ENCODE assay signal across 2 cellular contexts in the genomic region with DNA sequence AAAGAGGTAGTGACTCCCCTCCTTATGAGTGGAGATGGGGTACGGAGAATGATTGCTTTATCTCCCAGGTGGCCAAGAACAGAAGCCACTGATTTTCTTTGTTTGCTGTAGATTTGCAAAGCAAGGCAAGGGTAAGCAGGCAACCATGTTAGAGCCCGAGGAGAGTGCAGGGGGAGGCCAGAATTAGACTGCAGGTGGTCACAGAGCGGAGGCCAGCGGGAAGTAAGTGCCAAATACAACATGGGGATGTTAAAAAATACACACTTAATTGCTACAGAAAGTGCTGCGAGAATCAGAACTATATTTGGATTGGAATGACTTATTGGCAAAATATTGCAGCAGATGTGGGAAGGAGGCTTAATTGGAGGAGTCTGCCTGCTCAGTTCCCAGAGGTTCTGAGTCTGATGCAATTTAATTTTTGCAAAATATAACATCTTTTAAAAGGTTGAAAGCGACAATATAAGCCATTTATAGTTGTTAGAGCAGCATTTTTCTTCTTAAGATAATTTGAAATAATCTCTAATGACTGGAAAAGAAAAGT.
TF ChIP-seq lines count a peak whose summit lies in the region.

No MANE protein-coding gene starts in this region.

TF ChIP-seq in H1, 55 proteins besides CTCF, POLR2A, EP300 and RAD21:
- TF ChIP-seq SP1 (IDR thresholded peaks at IDR 0.05; ENCODE audit: low read depth, low read length), result no peak
- TF ChIP-seq RBBP5 (IDR thresholded peaks at IDR 0.05; ENCODE audit: borderline replicate concordance, low read depth, low read length), result no peak
- TF ChIP-seq BRCA1 (IDR thresholded peaks at IDR 0.05; ENCODE audit: low read depth, low read length), result no peak
- TF ChIP-seq CHD2 (IDR thresholded peaks at IDR 0.05; ENCODE audit: low read length), result no peak
- no peak for TF ChIP-seq CREB1 (IDR thresholded peaks at IDR 0.05)
- no peak for TF ChIP-seq KDM5A (IDR thresholded peaks at IDR 0.05; ENCODE audit: low read length)
- TF ChIP-seq SAP30 (IDR thresholded peaks at IDR 0.05; ENCODE audit: insufficient read depth, insufficient replicate concordance, low read length), result no peak
- no peak for TF ChIP-seq CBX8 (IDR thresholded peaks at IDR 0.05; ENCODE audit: borderline replicate concordance, low read depth, low read length)
- no peak for TF ChIP-seq BCL11A (IDR thresholded peaks at IDR 0.05; ENCODE audit: low read depth in 2 of 2, low read length in 2 of 2)
- no peak for TF ChIP-seq TCF12 (IDR thresholded peaks at IDR 0.05; ENCODE audit: low read depth, low read length)
- no peak for TF ChIP-seq YY1 (IDR thresholded peaks at IDR 0.05; ENCODE audit: low read depth, low read length)
- no peak for TF ChIP-seq SP2 (IDR thresholded peaks at IDR 0.05; ENCODE audit: low read length)
- TF ChIP-seq GTF2F1 (IDR thresholded peaks at IDR 0.05; ENCODE audit: borderline replicate concordance, low read depth, low read length), result no peak

TF ChIP-seq in WTC11, 78 proteins besides CTCF, POLR2A, EP300 and RAD21:
- no peak for TF ChIP-seq CBFB (CRISPR knock-in tag; IDR thresholded peaks at IDR 0.05; ENCODE audit: low read depth)
- TF ChIP-seq, protein P1, sequence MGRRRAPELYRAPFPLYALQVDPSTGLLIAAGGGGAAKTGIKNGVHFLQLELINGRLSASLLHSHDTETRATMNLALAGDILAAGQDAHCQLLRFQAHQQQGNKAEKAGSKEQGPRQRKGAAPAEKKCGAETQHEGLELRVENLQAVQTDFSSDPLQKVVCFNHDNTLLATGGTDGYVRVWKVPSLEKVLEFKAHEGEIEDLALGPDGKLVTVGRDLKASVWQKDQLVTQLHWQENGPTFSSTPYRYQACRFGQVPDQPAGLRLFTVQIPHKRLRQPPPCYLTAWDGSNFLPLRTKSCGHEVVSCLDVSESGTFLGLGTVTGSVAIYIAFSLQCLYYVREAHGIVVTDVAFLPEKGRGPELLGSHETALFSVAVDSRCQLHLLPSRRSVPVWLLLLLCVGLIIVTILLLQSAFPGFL (CRISPR knock-in tag; IDR thresholded peaks at IDR 0.05; ENCODE audit: borderline replicate concordance), result no peak
- no peak for TF ChIP-seq SP1 (CRISPR knock-in tag; conservative IDR thresholded peaks at IDR 0.05)
- TF ChIP-seq TP53 (CRISPR knock-in tag; IDR thresholded peaks at IDR 0.05), result no peak
- TF ChIP-seq, protein P2, sequence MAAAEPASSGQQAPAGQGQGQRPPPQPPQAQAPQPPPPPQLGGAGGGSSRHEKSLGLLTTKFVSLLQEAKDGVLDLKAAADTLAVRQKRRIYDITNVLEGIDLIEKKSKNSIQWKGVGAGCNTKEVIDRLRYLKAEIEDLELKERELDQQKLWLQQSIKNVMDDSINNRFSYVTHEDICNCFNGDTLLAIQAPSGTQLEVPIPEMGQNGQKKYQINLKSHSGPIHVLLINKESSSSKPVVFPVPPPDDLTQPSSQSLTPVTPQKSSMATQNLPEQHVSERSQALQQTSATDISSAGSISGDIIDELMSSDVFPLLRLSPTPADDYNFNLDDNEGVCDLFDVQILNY (CRISPR knock-in tag; IDR thresholded peaks at IDR 0.05), result no peak
- no peak for TF ChIP-seq ZNF232 (CRISPR knock-in tag; IDR thresholded peaks at IDR 0.05)
- no peak for TF ChIP-seq HMGA2 (CRISPR knock-in tag; IDR thresholded peaks at IDR 0.05)
- TF ChIP-seq NR2C2 (CRISPR knock-in tag; IDR thresholded peaks at IDR 0.05), result no peak
- TF ChIP-seq, protein P3, sequence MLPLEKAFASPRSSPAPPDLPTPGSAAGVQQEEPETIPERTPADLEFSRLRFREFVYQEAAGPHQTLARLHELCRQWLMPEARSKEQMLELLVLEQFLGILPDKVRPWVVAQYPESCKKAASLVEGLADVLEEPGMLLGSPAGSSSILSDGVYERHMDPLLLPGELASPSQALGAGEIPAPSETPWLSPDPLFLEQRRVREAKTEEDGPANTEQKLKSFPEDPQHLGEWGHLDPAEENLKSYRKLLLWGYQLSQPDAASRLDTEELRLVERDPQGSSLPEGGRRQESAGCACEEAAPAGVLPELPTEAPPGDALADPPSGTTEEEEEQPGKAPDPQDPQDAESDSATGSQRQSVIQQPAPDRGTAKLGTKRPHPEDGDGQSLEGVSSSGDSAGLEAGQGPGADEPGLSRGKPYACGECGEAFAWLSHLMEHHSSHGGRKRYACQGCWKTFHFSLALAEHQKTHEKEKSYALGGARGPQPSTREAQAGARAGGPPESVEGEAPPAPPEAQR (CRISPR knock-in tag; IDR thresholded peaks at IDR 0.05), result no peak
- TF ChIP-seq, protein P4, sequence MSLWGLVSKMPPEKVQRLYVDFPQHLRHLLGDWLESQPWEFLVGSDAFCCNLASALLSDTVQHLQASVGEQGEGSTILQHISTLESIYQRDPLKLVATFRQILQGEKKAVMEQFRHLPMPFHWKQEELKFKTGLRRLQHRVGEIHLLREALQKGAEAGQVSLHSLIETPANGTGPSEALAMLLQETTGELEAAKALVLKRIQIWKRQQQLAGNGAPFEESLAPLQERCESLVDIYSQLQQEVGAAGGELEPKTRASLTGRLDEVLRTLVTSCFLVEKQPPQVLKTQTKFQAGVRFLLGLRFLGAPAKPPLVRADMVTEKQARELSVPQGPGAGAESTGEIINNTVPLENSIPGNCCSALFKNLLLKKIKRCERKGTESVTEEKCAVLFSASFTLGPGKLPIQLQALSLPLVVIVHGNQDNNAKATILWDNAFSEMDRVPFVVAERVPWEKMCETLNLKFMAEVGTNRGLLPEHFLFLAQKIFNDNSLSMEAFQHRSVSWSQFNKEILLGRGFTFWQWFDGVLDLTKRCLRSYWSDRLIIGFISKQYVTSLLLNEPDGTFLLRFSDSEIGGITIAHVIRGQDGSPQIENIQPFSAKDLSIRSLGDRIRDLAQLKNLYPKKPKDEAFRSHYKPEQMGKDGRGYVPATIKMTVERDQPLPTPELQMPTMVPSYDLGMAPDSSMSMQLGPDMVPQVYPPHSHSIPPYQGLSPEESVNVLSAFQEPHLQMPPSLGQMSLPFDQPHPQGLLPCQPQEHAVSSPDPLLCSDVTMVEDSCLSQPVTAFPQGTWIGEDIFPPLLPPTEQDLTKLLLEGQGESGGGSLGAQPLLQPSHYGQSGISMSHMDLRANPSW (CRISPR knock-in tag; conservative IDR thresholded peaks at IDR 0.05; ENCODE audit: low read depth), result no peak
- TF ChIP-seq ESRRA (CRISPR knock-in tag; IDR thresholded peaks at IDR 0.05; ENCODE audit: borderline replicate concordance), result no peak
- TF ChIP-seq, protein P5, sequence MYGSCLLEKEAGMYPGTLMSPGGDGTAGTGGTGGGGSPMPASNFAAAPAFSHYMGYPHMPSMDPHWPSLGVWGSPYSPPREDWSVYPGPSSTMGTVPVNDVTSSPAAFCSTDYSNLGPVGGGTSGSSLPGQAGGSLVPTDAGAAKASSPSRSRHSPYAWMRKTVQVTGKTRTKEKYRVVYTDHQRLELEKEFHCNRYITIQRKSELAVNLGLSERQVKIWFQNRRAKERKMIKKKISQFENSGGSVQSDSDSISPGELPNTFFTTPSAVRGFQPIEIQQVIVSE (CRISPR knock-in tag; IDR thresholded peaks at IDR 0.05; ENCODE audit: borderline replicate concordance), result no peak
- TF ChIP-seq, protein P6, sequence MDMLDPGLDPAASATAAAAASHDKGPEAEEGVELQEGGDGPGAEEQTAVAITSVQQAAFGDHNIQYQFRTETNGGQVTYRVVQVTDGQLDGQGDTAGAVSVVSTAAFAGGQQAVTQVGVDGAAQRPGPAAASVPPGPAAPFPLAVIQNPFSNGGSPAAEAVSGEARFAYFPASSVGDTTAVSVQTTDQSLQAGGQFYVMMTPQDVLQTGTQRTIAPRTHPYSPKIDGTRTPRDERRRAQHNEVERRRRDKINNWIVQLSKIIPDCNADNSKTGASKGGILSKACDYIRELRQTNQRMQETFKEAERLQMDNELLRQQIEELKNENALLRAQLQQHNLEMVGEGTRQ (CRISPR knock-in tag; IDR thresholded peaks at IDR 0.05), result no peak
- no peak for TF ChIP-seq GRHL2 (CRISPR knock-in tag; IDR thresholded peaks at IDR 0.05; ENCODE audit: insufficient replicate concordance, severe bottlenecking)
- TF ChIP-seq, protein P7, sequence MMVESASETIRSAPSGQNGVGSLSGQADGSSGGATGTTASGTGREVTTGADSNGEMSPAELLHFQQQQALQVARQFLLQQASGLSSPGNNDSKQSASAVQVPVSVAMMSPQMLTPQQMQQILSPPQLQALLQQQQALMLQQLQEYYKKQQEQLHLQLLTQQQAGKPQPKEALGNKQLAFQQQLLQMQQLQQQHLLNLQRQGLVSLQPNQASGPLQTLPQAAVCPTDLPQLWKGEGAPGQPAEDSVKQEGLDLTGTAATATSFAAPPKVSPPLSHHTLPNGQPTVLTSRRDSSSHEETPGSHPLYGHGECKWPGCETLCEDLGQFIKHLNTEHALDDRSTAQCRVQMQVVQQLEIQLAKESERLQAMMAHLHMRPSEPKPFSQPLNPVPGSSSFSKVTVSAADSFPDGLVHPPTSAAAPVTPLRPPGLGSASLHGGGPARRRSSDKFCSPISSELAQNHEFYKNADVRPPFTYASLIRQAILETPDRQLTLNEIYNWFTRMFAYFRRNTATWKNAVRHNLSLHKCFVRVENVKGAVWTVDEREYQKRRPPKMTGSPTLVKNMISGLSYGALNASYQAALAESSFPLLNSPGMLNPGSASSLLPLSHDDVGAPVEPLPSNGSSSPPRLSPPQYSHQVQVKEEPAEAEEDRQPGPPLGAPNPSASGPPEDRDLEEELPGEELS (CRISPR knock-in tag; IDR thresholded peaks at IDR 0.05), result no peak
- TF ChIP-seq, protein P8, sequence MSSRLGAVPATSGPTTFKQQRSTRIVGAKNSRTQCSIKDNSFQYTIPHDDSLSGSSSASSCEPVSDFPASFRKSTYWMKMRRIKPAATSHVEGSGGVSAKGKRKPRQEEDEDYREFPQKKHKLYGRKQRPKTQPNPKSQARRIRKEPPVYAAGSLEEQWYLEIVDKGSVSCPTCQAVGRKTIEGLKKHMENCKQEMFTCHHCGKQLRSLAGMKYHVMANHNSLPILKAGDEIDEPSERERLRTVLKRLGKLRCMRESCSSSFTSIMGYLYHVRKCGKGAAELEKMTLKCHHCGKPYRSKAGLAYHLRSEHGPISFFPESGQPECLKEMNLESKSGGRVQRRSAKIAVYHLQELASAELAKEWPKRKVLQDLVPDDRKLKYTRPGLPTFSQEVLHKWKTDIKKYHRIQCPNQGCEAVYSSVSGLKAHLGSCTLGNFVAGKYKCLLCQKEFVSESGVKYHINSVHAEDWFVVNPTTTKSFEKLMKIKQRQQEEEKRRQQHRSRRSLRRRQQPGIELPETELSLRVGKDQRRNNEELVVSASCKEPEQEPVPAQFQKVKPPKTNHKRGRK (CRISPR knock-in tag; IDR thresholded peaks at IDR 0.05; ENCODE audit: borderline replicate concordance), result no peak
- TF ChIP-seq, protein P9, sequence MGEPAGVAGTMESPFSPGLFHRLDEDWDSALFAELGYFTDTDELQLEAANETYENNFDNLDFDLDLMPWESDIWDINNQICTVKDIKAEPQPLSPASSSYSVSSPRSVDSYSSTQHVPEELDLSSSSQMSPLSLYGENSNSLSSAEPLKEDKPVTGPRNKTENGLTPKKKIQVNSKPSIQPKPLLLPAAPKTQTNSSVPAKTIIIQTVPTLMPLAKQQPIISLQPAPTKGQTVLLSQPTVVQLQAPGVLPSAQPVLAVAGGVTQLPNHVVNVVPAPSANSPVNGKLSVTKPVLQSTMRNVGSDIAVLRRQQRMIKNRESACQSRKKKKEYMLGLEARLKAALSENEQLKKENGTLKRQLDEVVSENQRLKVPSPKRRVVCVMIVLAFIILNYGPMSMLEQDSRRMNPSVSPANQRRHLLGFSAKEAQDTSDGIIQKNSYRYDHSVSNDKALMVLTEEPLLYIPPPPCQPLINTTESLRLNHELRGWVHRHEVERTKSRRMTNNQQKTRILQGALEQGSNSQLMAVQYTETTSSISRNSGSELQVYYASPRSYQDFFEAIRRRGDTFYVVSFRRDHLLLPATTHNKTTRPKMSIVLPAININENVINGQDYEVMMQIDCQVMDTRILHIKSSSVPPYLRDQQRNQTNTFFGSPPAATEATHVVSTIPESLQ (CRISPR knock-in tag; IDR thresholded peaks at IDR 0.05), result no peak
- no peak for TF ChIP-seq SMAD3 (CRISPR knock-in tag; IDR thresholded peaks at IDR 0.05; ENCODE audit: borderline replicate concordance)
- TF ChIP-seq RELA (CRISPR knock-in tag; IDR thresholded peaks at IDR 0.05; ENCODE audit: borderline replicate concordance), result no peak
TF ChIP-seq in WTC11: peak in this region for 0.
